Comparison of ENCODE assay signal across 9 cellular contexts in the genomic region with DNA sequence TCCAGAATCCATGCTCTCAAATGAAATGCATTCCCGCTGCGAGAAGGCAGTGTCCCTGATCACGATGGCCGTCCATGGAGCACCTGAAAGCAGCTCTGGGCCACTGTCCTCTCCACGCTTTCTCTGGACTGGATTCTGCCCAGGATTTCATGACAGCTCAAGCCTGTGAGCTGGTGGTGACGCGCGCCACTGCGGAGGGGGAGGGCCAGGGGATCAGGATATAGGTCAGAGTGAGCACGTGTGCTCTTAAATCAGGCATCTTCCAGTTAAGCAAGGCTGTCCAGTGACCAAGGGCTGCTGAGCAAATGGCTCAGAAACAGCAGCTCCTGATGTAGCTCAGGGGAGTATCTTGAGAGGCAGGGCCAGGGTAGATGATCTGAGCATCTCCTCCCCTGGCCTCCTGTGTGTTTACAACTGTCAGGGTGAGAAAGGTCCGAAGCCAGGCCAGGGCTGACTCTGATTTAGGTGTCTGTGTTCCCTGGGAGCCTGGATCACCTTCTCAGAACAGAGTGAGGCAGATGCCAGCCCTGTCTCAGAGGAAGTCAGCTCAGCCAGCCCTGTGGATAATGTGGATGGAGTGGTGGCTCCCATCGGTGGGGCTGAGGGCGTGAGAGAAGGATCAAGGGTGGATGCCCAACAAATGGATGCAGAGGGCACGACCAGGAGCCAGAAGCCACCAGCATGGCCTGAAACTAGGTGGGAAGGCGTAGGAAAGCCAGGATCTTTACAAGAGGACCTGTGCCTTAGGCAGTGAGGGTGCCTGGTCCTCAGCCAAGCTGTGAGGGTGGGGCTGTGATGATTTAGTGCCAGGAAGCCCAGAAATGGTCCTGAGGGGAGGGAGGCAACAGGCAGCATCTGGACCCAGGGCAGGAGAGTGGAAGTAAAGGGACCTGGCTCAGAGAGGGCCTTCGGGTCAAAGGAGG. TPM values are rescaled to one million over a fixed set of nuclear protein-coding genes. Genes with fewer than 3 reads are reported as not detected.
DNase-seq lines count a peak whose midpoint lies in the region; ATAC-seq and TF ChIP-seq lines count a peak whose summit lies in the region.
"Had no signal": no experiment of that assay in that cellular context is flagged by ENCODE, and none has a peak within 500 bp of the region (broad histone marks: within the 10 kb centered on the region; RNA-seq: fewer than 3 reads in every experiment).

No MANE protein-coding gene starts in this region.

- H3K27me3 ChIP-seq in mesenchymal stem cell (ENCODE audit: control insufficient read depth in 1 of 2, insufficient read depth in 1 of 2, low read length in 2 of 2), result no peaks in the 10 kb centered on the region
- no peaks in the 10 kb centered on the region for H3K27me3 ChIP-seq in uterus

- no peak overlapping the region for H3K4me3 ChIP-seq in mesenchymal stem cell (ENCODE audit: insufficient read depth in 1 of 2, low read depth in 1 of 2, low read length in 2 of 2)
- no peak overlapping the region for H3K4me3 ChIP-seq in uterus

- H2AFZ ChIP-seq in mesenchymal stem cell (ENCODE audit: low read depth, low read length), result no peak overlapping the region

- peak overlapping the region; percentile 74 for H3K9ac ChIP-seq in mesenchymal stem cell (ENCODE audit: low read length)

- H3K36me3 ChIP-seq in mesenchymal stem cell (ENCODE audit: control insufficient read depth in 1 of 2, insufficient read depth in 2 of 2, low read depth in 1 of 2, low read length in 2 of 2), result peaks cover 46 to 63% of the 10 kb centered on the region in 2 experiments
- no peaks in the 10 kb centered on the region for H3K36me3 ChIP-seq in uterus

- no peaks in the 10 kb centered on the region for H3K27me3 Mint-ChIP-seq in activated naive CD4-positive, alpha-beta T cell treated with anti-CD3 and anti-CD28 coated beads, Interleukin-2, amount 50 U/mL, for 24 hours
- no peaks in the 10 kb centered on the region for H3K27me3 Mint-ChIP-seq in activated naive CD4-positive, alpha-beta T cell treated with anti-CD3 and anti-CD28 coated beads, Interleukin-2, amount 10 ng/mL, durations not matched to agents 7 days and 5 days

- H2BK120ac ChIP-seq in mesenchymal stem cell (ENCODE audit: low read depth, low read length), result no peak overlapping the region

- H3K27ac Mint-ChIP-seq in activated naive CD4-positive, alpha-beta T cell treated with anti-CD3 and anti-CD28 coated beads, Interleukin-2, amount 50 U/mL, for 24 hours, result peak overlapping the region; percentile 80
- H3K27ac Mint-ChIP-seq in activated naive CD4-positive, alpha-beta T cell treated with anti-CD3 and anti-CD28 coated beads, Interleukin-2, amount 10 ng/mL, durations not matched to agents 7 days and 5 days, result no peak overlapping the region

- no peak overlapping the region for H4K8ac ChIP-seq in mesenchymal stem cell (ENCODE audit: low read length)

- no peak overlapping the region for H3K23ac ChIP-seq in mesenchymal stem cell (ENCODE audit: low read length in 2 of 2)

- peaks cover 40% of the 10 kb centered on the region for H3K79me1 ChIP-seq in mesenchymal stem cell (replicated peaks; ENCODE audit: low read length, poor library complexity, severe bottlenecking)

- H3K4me1 ChIP-seq in mesenchymal stem cell (ENCODE audit: control insufficient read depth, insufficient read depth, low read depth, low read length) (peaks cover 11% of the 10 kb centered on the region), uterus (peaks cover 0 to 12% of the 10 kb centered on the region in 2 donors)

- ATAC-seq in GM21526 (IDR thresholded peaks at IDR 0.05; ENCODE audit: low FRiP score, unreplicated experiment), result no peak

- H2AK5ac ChIP-seq in mesenchymal stem cell (ENCODE audit: low read length, severe bottlenecking), result no peak overlapping the region

- no peak overlapping the region for H3K4me3 Mint-ChIP-seq in activated naive CD4-positive, alpha-beta T cell treated with anti-CD3 and anti-CD28 coated beads, Interleukin-2, amount 50 U/mL, for 24 hours
- H3K4me3 Mint-ChIP-seq in activated naive CD4-positive, alpha-beta T cell treated with anti-CD3 and anti-CD28 coated beads, Interleukin-2, amount 10 ng/mL, durations not matched to agents 7 days and 5 days, result no peak overlapping the region

- peak overlapping the region in 1 of 2 experiments; percentile 8 for H3K14ac ChIP-seq in mesenchymal stem cell (ENCODE audit: low read length in 2 of 2)

- CTCF ChIA-PET in activated naive CD4-positive, alpha-beta T cell treated with anti-CD3 and anti-CD28 coated beads, Interleukin-2, amount 10 ng/mL, durations not matched to agents 7 days and 5 days (lab: Charles Lee), result interaction anchor here (0.7 kb wide), 1 partner anchor 9 kb away, joined by 3 read pairs; no protein-coding TSS in a partner anchor

- H3K4ac ChIP-seq in mesenchymal stem cell (ENCODE audit: low read depth in 1 of 2, low read length in 2 of 2), result no peak overlapping the region

- H3K27ac ChIP-seq in mesenchymal stem cell (ENCODE audit: low read length, poor library complexity, severe bottlenecking) (no peak overlapping the region), uterus (peak overlapping the region; percentile 75 to 83)

- H2BK15ac ChIP-seq in mesenchymal stem cell (ENCODE audit: low read depth, poor library complexity, severe bottlenecking), result no peak overlapping the region

- no peak overlapping the region for H3K4me2 ChIP-seq in mesenchymal stem cell (ENCODE audit: low read length, poor library complexity, severe bottlenecking)

- no peak for TF ChIP-seq POLR2A in uterus (IDR thresholded peaks at IDR 0.05)

- no peak overlapping the region for H4K91ac ChIP-seq in mesenchymal stem cell (ENCODE audit: low read length)

- no peak for DNase-seq in activated naive CD4-positive, alpha-beta T cell treated with anti-CD3 and anti-CD28 coated beads, Interleukin-2, amount 10 ng/mL, durations not matched to agents 7 days and 5 days
- peak; percentile 70 for DNase-seq in cerebellum (ENCODE audit: low spot score)
- DNase-seq in mesenchymal stem cell, result peak; percentile 69
- DNase-seq in uterus, result peak; percentile 79 to 86
- no peak for DNase-seq in DMS79 treated with DMSO at 0.1 percent for 48 hours (lab: John Stamatoyannopoulos, UW)
- DNase-seq in D341Med (ENCODE audit: low spot score), result no peak
- DNase-seq: OCI-M1 had no signal

- H3K9me3 Mint-ChIP-seq in activated naive CD4-positive, alpha-beta T cell treated with anti-CD3 and anti-CD28 coated beads, Interleukin-2, amount 50 U/mL, for 24 hours, result no peaks in the 10 kb centered on the region
- H3K9me3 Mint-ChIP-seq in activated naive CD4-positive, alpha-beta T cell treated with anti-CD3 and anti-CD28 coated beads, Interleukin-2, amount 10 ng/mL, durations not matched to agents 7 days and 5 days, result no peaks in the 10 kb centered on the region

- H2BK5ac ChIP-seq in mesenchymal stem cell (ENCODE audit: low read depth, low read length, poor library complexity, severe bottlenecking), result no peak overlapping the region

- H3K9me3 ChIP-seq in mesenchymal stem cell (ENCODE audit: control insufficient read depth, low read length) (no peaks in the 10 kb centered on the region), uterus (no peaks in the 10 kb centered on the region)

- intact Hi-C loops in uterus (cut with DNase I; ENCODE audit: low total_unique reads), result no loop called here

- H3K4me1 Mint-ChIP-seq in activated naive CD4-positive, alpha-beta T cell treated with anti-CD3 and anti-CD28 coated beads, Interleukin-2, amount 50 U/mL, for 24 hours, result peaks cover 48% of the 10 kb centered on the region
- H3K4me1 Mint-ChIP-seq in activated naive CD4-positive, alpha-beta T cell treated with anti-CD3 and anti-CD28 coated beads, Interleukin-2, amount 10 ng/mL, durations not matched to agents 7 days and 5 days, result peaks cover 18% of the 10 kb centered on the region

- peaks cover 26% of the 10 kb centered on the region for H3K36me3 Mint-ChIP-seq in activated naive CD4-positive, alpha-beta T cell treated with anti-CD3 and anti-CD28 coated beads, Interleukin-2, amount 50 U/mL, for 24 hours
- peaks cover 62% of the 10 kb centered on the region for H3K36me3 Mint-ChIP-seq in activated naive CD4-positive, alpha-beta T cell treated with anti-CD3 and anti-CD28 coated beads, Interleukin-2, amount 10 ng/mL, durations not matched to agents 7 days and 5 days

- H2BK12ac ChIP-seq in mesenchymal stem cell (ENCODE audit: low read length in 2 of 2), result peak overlapping the region in 1 of 2 experiments; percentile 12

- no peak for TF ChIP-seq CTCF in uterus (IDR thresholded peaks at IDR 0.05)

- peak overlapping the region; percentile 16 to 34 for H3K18ac ChIP-seq in mesenchymal stem cell (ENCODE audit: low read depth in 1 of 2, low read length in 2 of 2)

- WGBS in mesenchymal stem cell, result 91% methylated on average over 16 of the region's 16 CpGs

RNA-seq across cellular contexts. Expression of gene ELK3, which starts 55.3 kb away (rescaled TPM):
- 6.5 TPM for total RNA-seq in cerebellum
- polyA plus RNA-seq in mesenchymal stem cell (2013, experiment 1 of 2), result 62.4 TPM
- 63.9 TPM for polyA plus RNA-seq in mesenchymal stem cell (2013, experiment 2 of 2)
- total RNA-seq in uterus, result 10 to 100 TPM; 36.8 to 81.1 (median 44.9) TPM

Comparison
In these comparisons a context has a peak if more than half of its experiments do, and no peak if none do; other contexts are left out.
1. DNase-seq: peak in cerebellum (single experiment), mesenchymal stem cell (single experiment) and uterus (2 of 2); none in activated naive CD4-positive, alpha-beta T cell treated with anti-CD3 and anti-CD28 coated beads, Interleukin-2, amount 10 ng/mL, durations not matched to agents 7 days and 5 days (single experiment), DMS79 treated with DMSO at 0.1 percent for 48 hours (single experiment) and D341Med (single experiment).